In genomic region chrX:132743086-132743485, GRCh38 we compare ENCODE assay signal across 28 cellular contexts.
"Had no signal": no experiment of that assay in that cellular context is flagged by ENCODE, and none has a peak within 500 bp of the region (broad histone marks: within the 10 kb centered on the region; RNA-seq: fewer than 3 reads in every experiment).

No MANE protein-coding gene starts in this region.

- DNase-seq: colonic mucosa; effector CD8-positive, alpha-beta T cell; endodermal cell; foreskin keratinocyte; glutamatergic neuron; heart right ventricle; hippocampal formation; kidney; nephron progenitor cell; nucleus accumbens; ovary; posterior cingulate gyrus; psoas muscle; right cardiac atrium; sigmoid colon; spleen; stimulated activated CD4-positive, alpha-beta T cell treated with anti-CD3 and anti-CD28 coated beads, Interleukin-4, amount 100 ng/mL, for 4 hours; stimulated activated naive CD8-positive, alpha-beta T cell treated with anti-CD3 and anti-CD28 coated beads, Interleukin-15, Interleukin-2, amounts not matched to agents 100 U/mL and 50 U/mL, for 24 hours; substantia nigra; testis; upper lobe of left lung had no signal

- H3K27ac ChIP-seq: colonic mucosa, esophagus muscularis mucosa, foreskin keratinocyte, heart right ventricle, ovary, psoas muscle, sigmoid colon, spleen, testis, tibial nerve, upper lobe of left lung had no signal

- ATAC-seq: foreskin keratinocyte; heart right ventricle; left lobe of liver; psoas muscle; right cardiac atrium; stimulated activated memory B cell treated with anti-CD40 and anti-IgM and Interleukin-4, amounts not matched to agents 10 μg/mL and 1 μg/mL and 100 μg/mL, for 72 hours; stimulated activated naive CD8-positive, alpha-beta T cell treated with anti-CD3 and anti-CD28 coated beads, Interleukin-15, Interleukin-2, amounts not matched to agents 100 U/mL and 50 U/mL, for 24 hours had no signal

- H3K36me3 Mint-ChIP-seq: memory B cell; stimulated activated memory B cell treated with anti-CD40 and anti-IgM and Interleukin-4, amounts not matched to agents 10 μg/mL and 1 μg/mL and 100 μg/mL, for 72 hours had no signal

- H3K4me1 ChIP-seq: colonic mucosa, esophagus muscularis mucosa, foreskin keratinocyte, heart right ventricle, psoas muscle, sigmoid colon, testis, tibial nerve, upper lobe of left lung had no signal

- H3K36me3 ChIP-seq: colonic mucosa, esophagus muscularis mucosa, heart right ventricle, ovary, sigmoid colon, spleen, tibial nerve, upper lobe of left lung had no signal

- H3K4me3 ChIP-seq: colonic mucosa, esophagus muscularis mucosa, heart right ventricle, lung, ovary, psoas muscle, sigmoid colon, spleen, testis, tibial nerve, upper lobe of left lung had no signal

- H3K9me3 ChIP-seq: colonic mucosa, esophagus muscularis mucosa, heart right ventricle, ovary, psoas muscle, sigmoid colon, spleen, testis, tibial nerve, upper lobe of left lung had no signal

- H3K4me1 Mint-ChIP-seq: memory B cell; stimulated activated memory B cell treated with anti-CD40 and anti-IgM and Interleukin-4, amounts not matched to agents 10 μg/mL and 1 μg/mL and 100 μg/mL, for 72 hours had no signal

- H3K27me3 ChIP-seq: colonic mucosa, esophagus muscularis mucosa, foreskin keratinocyte, ovary, testis, upper lobe of left lung had no signal

- H3K4me3 Mint-ChIP-seq: dendritic cell treated with granulocyte-macrophage colony-stimulating factor and Interleukin-4, amounts not matched to agents 40 ng/mL and 50 ng/mL, for 4 days; endodermal cell; memory B cell; nephron progenitor cell; stimulated activated memory B cell treated with anti-CD40 and anti-IgM and Interleukin-4, amounts not matched to agents 10 μg/mL and 1 μg/mL and 100 μg/mL, for 72 hours had no signal

- H3K27me3 Mint-ChIP-seq: memory B cell; stimulated activated memory B cell treated with anti-CD40 and anti-IgM and Interleukin-4, amounts not matched to agents 10 μg/mL and 1 μg/mL and 100 μg/mL, for 72 hours had no signal

- H3K27ac Mint-ChIP-seq: dendritic cell treated with granulocyte-macrophage colony-stimulating factor and Interleukin-4, amounts not matched to agents 40 ng/mL and 50 ng/mL, for 4 days; endodermal cell; memory B cell; nephron progenitor cell; stimulated activated memory B cell treated with anti-CD40 and anti-IgM and Interleukin-4, amounts not matched to agents 10 μg/mL and 1 μg/mL and 100 μg/mL, for 72 hours had no signal

- H3K9me3 Mint-ChIP-seq: dendritic cell treated with granulocyte-macrophage colony-stimulating factor and Interleukin-4, amounts not matched to agents 40 ng/mL and 50 ng/mL, for 4 days; endodermal cell; memory B cell; nephron progenitor cell; stimulated activated memory B cell treated with anti-CD40 and anti-IgM and Interleukin-4, amounts not matched to agents 10 μg/mL and 1 μg/mL and 100 μg/mL, for 72 hours had no signal
